11 cellular contexts compared by ENCODE assay signal in the genomic region with DNA sequence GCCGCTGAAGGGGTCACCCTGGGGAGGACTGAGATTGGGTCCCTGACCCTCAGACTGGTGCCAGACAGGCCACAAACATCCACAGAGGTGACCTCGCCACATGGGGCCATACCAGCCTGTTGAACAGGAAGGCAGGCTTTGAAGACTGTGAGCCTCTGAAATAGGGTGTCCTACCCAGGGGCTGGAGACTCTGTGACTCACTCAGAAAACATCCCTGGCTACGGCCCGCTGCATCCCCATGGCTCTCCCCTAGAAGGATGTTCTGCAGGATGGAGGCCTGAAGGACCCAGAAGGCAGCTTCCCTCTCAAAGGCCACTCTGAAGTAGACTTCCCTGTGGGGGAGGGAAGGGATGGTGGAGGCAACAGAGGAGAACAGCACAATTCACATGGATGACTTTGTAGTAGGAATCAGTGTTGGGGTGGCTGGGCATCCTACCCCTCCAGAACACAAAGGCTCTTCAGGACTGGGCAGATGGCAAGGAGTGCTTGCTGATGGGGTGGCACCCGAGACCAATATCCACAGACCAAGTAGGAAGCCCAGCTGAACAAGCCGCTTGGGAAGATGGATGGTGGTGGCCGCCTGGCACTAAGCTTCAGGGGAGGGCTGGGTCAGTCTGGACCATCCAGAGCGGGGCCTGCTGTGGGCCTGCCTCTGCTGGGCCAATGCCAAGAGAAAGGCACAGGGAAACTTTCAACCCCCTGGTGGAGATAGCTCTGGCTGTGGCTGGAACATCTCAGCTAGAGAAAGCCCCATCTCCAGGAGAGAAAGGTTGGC. TPM values are rescaled to one million over a fixed set of nuclear protein-coding genes. Genes with fewer than 3 reads are reported as not detected.
A peak's percentile ranks its signal among the peaks of the same experiment; 100 is the strongest.
DNase-seq lines count a peak whose midpoint lies in the region; ATAC-seq and TF ChIP-seq lines count a peak whose summit lies in the region.
"Had no signal": no experiment of that assay in that cellular context is flagged by ENCODE, and none has a peak within 500 bp of the region (broad histone marks: within the 10 kb centered on the region; RNA-seq: fewer than 3 reads in every experiment).

No MANE protein-coding gene starts in this region.

- ATAC-seq in HG03457 (IDR thresholded peaks at IDR 0.05; ENCODE audit: unreplicated experiment), result no peak
- ATAC-seq: stimulated activated memory B cell treated with anti-CD40 and anti-IgM and Interleukin-4, amounts not matched to agents 10 μg/mL and 1 μg/mL and 100 μg/mL, for 72 hours had no signal

- H3K4me3 Mint-ChIP-seq in CD14-positive monocyte (no peak overlapping the region), nephron progenitor cell (no peak overlapping the region)
- H3K4me3 Mint-ChIP-seq: stimulated activated memory B cell treated with anti-CD40 and anti-IgM and Interleukin-4, amounts not matched to agents 10 μg/mL and 1 μg/mL and 100 μg/mL, for 72 hours had no signal

- H3K27ac Mint-ChIP-seq in CD14-positive monocyte, result peak overlapping the region in 2 of 7 donors; percentile 37 to 60
- H3K27ac Mint-ChIP-seq in nephron progenitor cell, result peak overlapping the region; percentile 39
- H3K27ac Mint-ChIP-seq: stimulated activated memory B cell treated with anti-CD40 and anti-IgM and Interleukin-4, amounts not matched to agents 10 μg/mL and 1 μg/mL and 100 μg/mL, for 72 hours had no signal

- intact Hi-C loops in CD14-positive monocyte (cut with micrococcal nuclease), result no loop called here

- no peaks in the 10 kb centered on the region for H3K9me3 Mint-ChIP-seq in CD14-positive monocyte
- no peaks in the 10 kb centered on the region for H3K9me3 Mint-ChIP-seq in nephron progenitor cell
- H3K9me3 Mint-ChIP-seq: stimulated activated memory B cell treated with anti-CD40 and anti-IgM and Interleukin-4, amounts not matched to agents 10 μg/mL and 1 μg/mL and 100 μg/mL, for 72 hours had no signal

- H3K27me3 Mint-ChIP-seq in CD14-positive monocyte (ENCODE audit: low read depth in 3 of 3) (peaks cover 0 to 3% (median 0%) of the 10 kb centered on the region in 3 donors), nephron progenitor cell (ENCODE audit: low read depth, poor library complexity) (peaks cover 3% of the 10 kb centered on the region)
- H3K27me3 Mint-ChIP-seq: stimulated activated memory B cell treated with anti-CD40 and anti-IgM and Interleukin-4, amounts not matched to agents 10 μg/mL and 1 μg/mL and 100 μg/mL, for 72 hours had no signal

- TF ChIP-seq CTCF in CD14-positive monocyte (IDR thresholded peaks at IDR 0.05) (no peak), choroid plexus epithelial cell (conservative IDR thresholded peaks at IDR 0.05; ENCODE audit: low read depth, low read length) (no peak), nephron progenitor cell (IDR thresholded peaks at IDR 0.05) (no peak)

- H3K36me3 Mint-ChIP-seq in CD14-positive monocyte (peaks cover 30 to 66% of the 10 kb centered on the region in 2 donors), nephron progenitor cell (ENCODE audit: low read depth) (peaks cover 6% of the 10 kb centered on the region)

- H3K4me1 Mint-ChIP-seq in CD14-positive monocyte, result peaks cover 24% of the 10 kb centered on the region
- H3K4me1 Mint-ChIP-seq in nephron progenitor cell, result peaks cover 40% of the 10 kb centered on the region
- H3K4me1 Mint-ChIP-seq: stimulated activated memory B cell treated with anti-CD40 and anti-IgM and Interleukin-4, amounts not matched to agents 10 μg/mL and 1 μg/mL and 100 μg/mL, for 72 hours had no signal

- no peak overlapping the region for H3K4me3 ChIP-seq in choroid plexus epithelial cell (ENCODE audit: low read depth, low read length)
- H3K4me3 ChIP-seq: Peyer's patch had no signal

- DNase-seq in CD14-positive monocyte (ENCODE audit: low spot score) (peak; percentile 44), LHCN-M2 (ENCODE audit: low read depth) (peak; percentile 77), choroid plexus epithelial cell (ENCODE audit: low read depth) (peak; percentile 80), nephron progenitor cell (no peak), COLO668 (lab: John Stamatoyannopoulos, UW; ENCODE audit: unreplicated experiment) (no peak), ureter (ENCODE audit: low spot score) (no peak), MV-4-11 (lab: John Stamatoyannopoulos, UW) (no peak)
- DNase-seq: activated CD8-positive, alpha-beta memory T cell treated with anti-CD3 and anti-CD28 coated beads, Interleukin-2, amount 50 U/mL, for 48 hours; Peyer's patch had no signal

RNA-seq across cellular contexts. Expression of a gene that starts 37.6 kb away (rescaled TPM):
- 1 to 10 TPM; 2.8 to 3.9 TPM for polyA plus RNA-seq in CD14-positive monocyte
- total RNA-seq in LHCN-M2 (2014; rRNA removed), result 15.3 and 15.7 TPM in 2 replicates
- 19.1 TPM for polyA plus RNA-seq in LHCN-M2 (2012)
- total RNA-seq in ureter, result 22.2 TPM

Comparison
In these comparisons a context has a peak if more than half of its experiments do, and no peak if none do; other contexts are left out.
1. DNase-seq: peak in CD14-positive monocyte (single experiment), LHCN-M2 (single experiment) and choroid plexus epithelial cell (single experiment); none in nephron progenitor cell (single experiment), COLO668 (single experiment), ureter (single experiment) and MV-4-11 (single experiment).